8 cellular contexts compared by ENCODE assay signal in genomic region chr19:53520547-53521372, GRCh38. TPM values are rescaled to one million over a fixed set of nuclear protein-coding genes. Genes with fewer than 3 reads are reported as not detected.
DNase-seq lines count a peak whose midpoint lies in the region; ATAC-seq and TF ChIP-seq lines count a peak whose summit lies in the region.

No MANE protein-coding gene starts in this region.

- peak overlapping the region; percentile 44 for H3K4me2 ChIP-seq in OCI-LY1 (ENCODE audit: low read length)

- POLR2A ChIA-PET in CD8-positive, alpha-beta memory T cell (lab: Charles Lee), result interaction anchor here (0.6 to 1.0 kb wide), 7 partner anchors 16 to 362 kb away, joined by 3 to 5 read pairs (median 3); partner anchors contain the start of gene ZNF331

- H3K36me3 ChIP-seq in CD8-positive, alpha-beta memory T cell (ENCODE audit: insufficient read depth, low read length), result no peaks in the 10 kb centered on the region
- no peaks in the 10 kb centered on the region; the same call in 1 of the 2 replicates for H3K36me3 ChIP-seq in OCI-LY1 (ENCODE audit: insufficient read depth, low read length)
- H3K36me3 ChIP-seq in esophagus (ENCODE audit: control insufficient read depth in 2 of 2, insufficient read depth in 2 of 2, low read length in 1 of 2), result no peaks in the 10 kb centered on the region
- no peaks in the 10 kb centered on the region for H3K36me3 ChIP-seq in mucosa of rectum (ENCODE audit: control insufficient read depth in 2 of 2, insufficient read depth in 2 of 2, low read length in 2 of 2)

- peak overlapping the region; percentile 91 for H3K4me3 ChIP-seq in CD8-positive, alpha-beta memory T cell (ENCODE audit: low read length)
- H3K4me3 ChIP-seq in HL-60 (replicated peaks; ENCODE audit: insufficient read depth, low read length), result peak overlapping the region; percentile 82
- H3K4me3 ChIP-seq in OCI-LY1 (ENCODE audit: low read depth, low read length, poor library complexity, severe bottlenecking), result peak overlapping the region; percentile 48
- peak overlapping the region; percentile 63 to 72 for H3K4me3 ChIP-seq in esophagus (ENCODE audit: low read depth in 1 of 2, low read length in 2 of 2)
- peak overlapping the region; percentile 73 to 85 for H3K4me3 ChIP-seq in mucosa of rectum (ENCODE audit: low read length in 2 of 2)

- peak overlapping the region; percentile 55 for H3K27ac ChIP-seq in CD8-positive, alpha-beta memory T cell (ENCODE audit: low read depth, low read length)
- H3K27ac ChIP-seq in HL-60 (replicated peaks), result peak overlapping the region; percentile 75
- no peak overlapping the region for H3K27ac ChIP-seq in OCI-LY1 (ENCODE audit: low read depth, low read length, poor library complexity, severe bottlenecking)
- H3K27ac ChIP-seq in esophagus (ENCODE audit: low read depth in 2 of 2, low read length in 1 of 2), result peak overlapping the region; percentile 82 to 85
- H3K27ac ChIP-seq in mucosa of rectum (ENCODE audit: low read depth in 2 of 2, low read length in 2 of 2), result peak overlapping the region; percentile 72 to 81

- peak overlapping the region; percentile 82; the same call in 1 of the 2 replicates for H2AFZ ChIP-seq in OCI-LY1 (ENCODE audit: low read length)

- H3K4me1 ChIP-seq in CD8-positive, alpha-beta memory T cell (ENCODE audit: insufficient read depth, low read length), result peaks cover 13% of the 10 kb centered on the region
- H3K4me1 ChIP-seq in OCI-LY1 (ENCODE audit: insufficient read depth, low read length, severe bottlenecking), result peaks cover 4% of the 10 kb centered on the region
- H3K4me1 ChIP-seq in esophagus (ENCODE audit: control insufficient read depth in 2 of 2, insufficient read depth in 2 of 2, low read length in 1 of 2), result peaks cover 5 to 9% of the 10 kb centered on the region in 2 donors
- peaks cover 10% of the 10 kb centered on the region in 2 donors for H3K4me1 ChIP-seq in mucosa of rectum (ENCODE audit: control insufficient read depth in 2 of 2, insufficient read depth in 2 of 2, low read length in 2 of 2)

- TF ChIP-seq CTCF in HL-60 (IDR thresholded peaks at IDR 0.05; ENCODE audit: insufficient read depth, low read length) (no peak), OCI-LY1 (IDR thresholded peaks at IDR 0.05; ENCODE audit: low read length) (no peak)

- H3K9me3 ChIP-seq in CD8-positive, alpha-beta memory T cell (ENCODE audit: low read length), result peaks cover 9% of the 10 kb centered on the region
- H3K9me3 ChIP-seq in OCI-LY1 (ENCODE audit: low read length) (no peaks in the 10 kb centered on the region), esophagus (ENCODE audit: control insufficient read depth in 2 of 2, insufficient read depth in 1 of 2, low read depth in 1 of 2, low read length in 1 of 2) (peaks cover 0 to 13% of the 10 kb centered on the region in 2 donors), mucosa of rectum (ENCODE audit: control insufficient read depth in 2 of 2, low read length in 2 of 2) (peaks cover 0 to 6% of the 10 kb centered on the region in 2 donors)

- CTCF ChIA-PET in CD8-positive, alpha-beta memory T cell (lab: Charles Lee), result interaction anchor here (0.8 to 2.6 kb wide), 2 partner anchors 17 to 96 kb away, joined by 3 to 7 read pairs; partner anchors contain the start of gene ZNF331

- peaks cover 4 to 33% (median 15%) of the 10 kb centered on the region in 5 donors for H3K9me3 Mint-ChIP-seq in CD8-positive, alpha-beta memory T cell

- H3K4me3 Mint-ChIP-seq in CD8-positive, alpha-beta memory T cell, result peak overlapping the region; percentile 97 to 99 (median 97)

- no peaks in the 10 kb centered on the region for H3K27me3 Mint-ChIP-seq in CD8-positive, alpha-beta memory T cell

- H3K27me3 ChIP-seq in CD8-positive, alpha-beta memory T cell (ENCODE audit: insufficient read depth, low read length, poor library complexity, severe bottlenecking), result no peaks in the 10 kb centered on the region
- no peaks in the 10 kb centered on the region for H3K27me3 ChIP-seq in HL-60 (ENCODE audit: insufficient read depth, poor library complexity, severe bottlenecking)
- H3K27me3 ChIP-seq in OCI-LY1 (ENCODE audit: insufficient read depth, low read length), result no peaks in the 10 kb centered on the region
- no peaks in the 10 kb centered on the region for H3K27me3 ChIP-seq in esophagus (ENCODE audit: control insufficient read depth in 1 of 2, insufficient read depth in 2 of 2, low read length in 2 of 2)
- H3K27me3 ChIP-seq in mucosa of rectum (ENCODE audit: control insufficient read depth in 2 of 2, insufficient read depth in 2 of 2, low read length in 2 of 2), result no peaks in the 10 kb centered on the region

- H3K9ac ChIP-seq in OCI-LY1 (ENCODE audit: low read length) (no peak overlapping the region), mucosa of rectum (ENCODE audit: low read depth in 1 of 2, low read length in 2 of 2) (peak overlapping the region in 1 of 2 donors; percentile 32)

- H3K27ac Mint-ChIP-seq in CD8-positive, alpha-beta memory T cell, result peak overlapping the region; percentile 85 to 98 (median 96)

- no peaks in the 10 kb centered on the region for H3F3A ChIP-seq in OCI-LY1 (ENCODE audit: insufficient read depth, low read length)

- no peaks in the 10 kb centered on the region for H3K9me2 ChIP-seq in OCI-LY1 (ENCODE audit: low read depth, low read length)

- WGBS in esophagus, 2 donors, result 1 to 2% methylated on average over 46 of the region's 46 CpGs

- no peaks in the 10 kb centered on the region for H3K79me2 ChIP-seq in OCI-LY1 (ENCODE audit: insufficient read depth, low read length)

- peaks cover 16 to 19% (median 18%) of the 10 kb centered on the region in 3 donors for H3K4me1 Mint-ChIP-seq in CD8-positive, alpha-beta memory T cell

- peak; percentile 76 to 93 (median 89) for DNase-seq in CD8-positive, alpha-beta memory T cell
- DNase-seq in HL-60 (ENCODE audit: low read depth in 1 of 2, low spot score in 1 of 2), result peak; percentile 97
- peak; percentile 82 for DNase-seq in activated T-cell treated with anti-CD3 and anti-CD28 coated beads, Interleukin-2, amount 50 U/mL, for 1 hour
- peak; percentile 61 to 84 for DNase-seq in stimulated activated CD8-positive, alpha-beta memory T cell treated with anti-CD3 and anti-CD28 coated beads, Interleukin-4, amount 100 ng/mL, for 4 hours (ENCODE audit: low read depth in 2 of 2, low spot score in 1 of 2)

- ATAC-seq in GM19455 (IDR thresholded peaks at IDR 0.05; ENCODE audit: unreplicated experiment), result peak; percentile 88

- no peaks in the 10 kb centered on the region for H4K20me1 ChIP-seq in OCI-LY1 (ENCODE audit: insufficient read depth, low read length)

- H3K36me3 Mint-ChIP-seq in CD8-positive, alpha-beta memory T cell, result peaks cover 4 to 42% (median 24%) of the 10 kb centered on the region in 3 donors

RNA-seq across cellular contexts. Expression of gene ZNF331, which starts 17.2 kb away (rescaled TPM):
- 10 to 100 TPM; 17.5 to 18.6 TPM for total RNA-seq in CD8-positive, alpha-beta memory T cell
- 43.9 TPM for polyA plus RNA-seq in CD8-positive, alpha-beta memory T cell
- 1 to 10 TPM; 4.7 to 6.1 TPM for polyA plus RNA-seq in esophagus

RNA-seq across cellular contexts. Expression of gene ZNF813, which starts 53.2 kb away (rescaled TPM):
- 1 to 10 TPM; 5.6 to 6.6 TPM for total RNA-seq in CD8-positive, alpha-beta memory T cell
- 4.7 TPM for polyA plus RNA-seq in CD8-positive, alpha-beta memory T cell
- under 1 TPM; 0.82 to 0.96 TPM for polyA plus RNA-seq in esophagus
